24 cellular contexts compared by ENCODE assay signal in genomic region chr11:73839123-73839457, GRCh38.
"Had no signal": no experiment of that assay in that cellular context is flagged by ENCODE, and none has a peak within 500 bp of the region (broad histone marks: within the 10 kb centered on the region; RNA-seq: fewer than 3 reads in every experiment).

No MANE protein-coding gene starts in this region.

- H3K4me2 ChIP-seq: hepatocyte had no signal

- H3K79me2 ChIP-seq: hepatocyte, parathyroid adenoma had no signal

- H3K27me3 ChIP-seq: adrenal gland, gastroesophageal sphincter, hepatocyte, right atrium auricular region, tibial nerve had no signal

- H3K27ac ChIP-seq: adrenal gland, gastroesophageal sphincter, hepatocyte, parathyroid adenoma, VCaP had no signal

- H3K9ac ChIP-seq: parathyroid adenoma had no signal

- DNase-seq: activated CD4-positive, alpha-beta T cell treated with anti-CD3 and anti-CD28 coated beads for 4 hours; activated CD4-positive, alpha-beta T cell treated with anti-CD3 and anti-CD28 coated beads, Interleukin-2, amount 50 U/mL, for 48 hours; activated CD8-positive, alpha-beta memory T cell treated with anti-CD3 and anti-CD28 coated beads for 24 hours; activated effector memory CD4-positive, alpha-beta T cell treated with Interleukin-2 at 50 U/mL for 16 hours; activated naive CD4-positive, alpha-beta T cell treated with Interleukin-2 at 50 U/mL for 16 hours; activated naive CD8-positive, alpha-beta T cell treated with anti-CD3 and anti-CD28 coated beads for 36 hours; aorta; caudate nucleus; effector CD8-positive, alpha-beta T cell; left cardiac atrium; midbrain; naive thymus-derived CD4-positive, alpha-beta T cell; nucleus accumbens; stimulated activated CD4-positive, alpha-beta T cell treated with anti-CD3 and anti-CD28 coated beads, Interleukin-1b, Interleukin-23, amount 100 ng/mL, for 48 hours; stimulated activated naive B cell treated with anti-CD40 and anti-IgM and Interleukin-4, amounts not matched to agents 10 μg/mL and 1 μg/mL and 100 μg/mL, for 72 hours; T-helper 1 cell had no signal

- H3K4me3 ChIP-seq: adrenal gland, gastroesophageal sphincter, hepatocyte, right atrium auricular region, smooth muscle cell, tibial nerve had no signal

- H2AFZ ChIP-seq: hepatocyte, parathyroid adenoma had no signal

- H3K4me1 ChIP-seq: adrenal gland, gastroesophageal sphincter, parathyroid adenoma, right atrium auricular region, tibial nerve had no signal

- H3K9me3 ChIP-seq: adrenal gland, gastroesophageal sphincter, right atrium auricular region, tibial nerve had no signal
